In the genomic region with DNA sequence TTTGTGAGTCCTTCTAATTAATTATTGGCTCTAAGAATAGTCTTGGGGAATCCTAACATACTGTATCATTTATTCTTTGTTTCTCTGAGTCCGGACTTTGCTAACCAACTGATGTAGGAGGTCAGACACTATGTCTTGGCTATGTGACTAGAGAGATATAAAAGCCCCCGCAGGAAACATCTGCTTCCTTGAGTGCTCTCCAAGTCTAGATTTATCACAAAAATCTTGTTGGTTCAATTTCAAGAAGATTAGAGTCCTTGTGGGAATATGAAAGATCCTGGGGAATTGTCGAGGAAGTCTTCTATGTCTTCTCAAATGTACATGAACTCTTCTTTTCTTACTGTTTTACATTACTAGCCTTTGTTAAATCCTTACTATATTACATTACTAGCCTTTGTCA, we compare ENCODE assay signal across 15 cellular contexts.
A peak's percentile ranks its signal among the peaks of the same experiment; 100 is the strongest.
DNase-seq lines count a peak whose midpoint lies in the region; FAIRE-seq and TF ChIP-seq lines count a peak whose summit lies in the region.
"Had no signal": no experiment of that assay in that cellular context is flagged by ENCODE, and none has a peak within 500 bp of the region (broad histone marks: within the 10 kb centered on the region; RNA-seq: fewer than 3 reads in every experiment).

No MANE protein-coding gene starts in this region.

- peak overlapping the region; percentile 58 for H2AFZ ChIP-seq in OCI-LY1 (ENCODE audit: low read length)

- H3F3A ChIP-seq in OCI-LY1 (ENCODE audit: insufficient read depth, low read length), result 0 out of 2 replicates have a peak, but pooled peaks cover 3% of the 10 kb centered on the region

- peaks cover 58% of the 10 kb centered on the region for H3K4me1 ChIP-seq in OCI-LY1 (ENCODE audit: insufficient read depth, low read length, severe bottlenecking)
- H3K4me1 ChIP-seq in uterus, result no peaks in the 10 kb centered on the region

- no peak for TF ChIP-seq POLR2A in uterus (IDR thresholded peaks at IDR 0.05)

- H3K27ac ChIP-seq in OCI-LY1 (ENCODE audit: low read depth, low read length, poor library complexity, severe bottlenecking), result peak overlapping the region; percentile 85
- H3K27ac ChIP-seq in uterus, result no peak overlapping the region

- in situ Hi-C loops in G401 (cut with HindIII; ENCODE audit: low sequenced_read_pairs), result no loop called here

- H3K4me3 ChIP-seq in OCI-LY1 (ENCODE audit: low read depth, low read length, poor library complexity, severe bottlenecking) (no peak overlapping the region), uterus (no peak overlapping the region)

- H3K9me3 ChIP-seq in OCI-LY1 (ENCODE audit: low read length), result no peaks in the 10 kb centered on the region
- no peaks in the 10 kb centered on the region for H3K9me3 ChIP-seq in uterus

- H3K4me2 ChIP-seq in OCI-LY1 (ENCODE audit: low read length), result peak overlapping the region; percentile 22; the same call in 1 of the 2 replicates

- intact Hi-C loops in uterus (cut with DNase I; ENCODE audit: low total_unique reads), result no loop called here

- H3K27me3 ChIP-seq in OCI-LY1 (ENCODE audit: insufficient read depth, low read length) (no peaks in the 10 kb centered on the region), uterus (no peaks in the 10 kb centered on the region)

- H3K9me2 ChIP-seq in OCI-LY1 (ENCODE audit: low read depth, low read length), result no peaks in the 10 kb centered on the region

- DNase-seq in G401 (ENCODE audit: low spot score) (peak; percentile 1), pons (ENCODE audit: low spot score) (peak; percentile 10), GM03348 (ENCODE audit: low spot score) (no peak), CD1c-positive myeloid dendritic cell (ENCODE audit: extremely low spot score) (no peak), uterus (no peak)
- DNase-seq: C1 segment of cervical spinal cord, H7, KG1, NCI-H1048, NCI-H146, NCI-H2081, NCI-H510A treated with DMSO at 0.1 percent for 48 hours had no signal

- peak; percentile 64 for FAIRE-seq in endometrium (lab: Jason Lieb, UNC)
- FAIRE-seq: GM19239 had no signal

- H3K9ac ChIP-seq in OCI-LY1 (ENCODE audit: low read length), result no peak overlapping the region; the same call in 1 of the 2 replicates

- TF ChIP-seq CTCF in OCI-LY1 (IDR thresholded peaks at IDR 0.05; ENCODE audit: low read length) (no peak), uterus (IDR thresholded peaks at IDR 0.05) (no peak)

- no peaks in the 10 kb centered on the region for H4K20me1 ChIP-seq in OCI-LY1 (ENCODE audit: insufficient read depth, low read length)

- no peaks in the 10 kb centered on the region for H3K79me2 ChIP-seq in OCI-LY1 (ENCODE audit: insufficient read depth, low read length)

- no peaks in the 10 kb centered on the region; the same call in 1 of the 2 replicates for H3K36me3 ChIP-seq in OCI-LY1 (ENCODE audit: insufficient read depth, low read length)
- no peaks in the 10 kb centered on the region for H3K36me3 ChIP-seq in uterus

Comparison
In these comparisons a context has a peak if more than half of its experiments do, and no peak if none do; other contexts are left out.
1. DNase-seq: peak in G401 (single experiment) and pons (single experiment); none in GM03348 (single experiment), CD1c-positive myeloid dendritic cell (single experiment) and uterus (0 of 2).